Comparison of ENCODE assay signal across 14 cellular contexts in genomic region chr5:108634951-108635288, GRCh38.
DNase-seq lines count a peak whose midpoint lies in the region; ATAC-seq and TF ChIP-seq lines count a peak whose summit lies in the region.
"Had no signal": no experiment of that assay in that cellular context is flagged by ENCODE, and none has a peak within 500 bp of the region (broad histone marks: within the 10 kb centered on the region; RNA-seq: fewer than 3 reads in every experiment).

No MANE protein-coding gene starts in this region.

- ATAC-seq in GM19035 (IDR thresholded peaks at IDR 0.05; ENCODE audit: unreplicated experiment): peak; percentile 70
- ATAC-seq in HG02588 (IDR thresholded peaks at IDR 0.05; ENCODE audit: unreplicated experiment): peak; percentile 61
- peak; percentile 74 for ATAC-seq in HG03354 (IDR thresholded peaks at IDR 0.05; ENCODE audit: poor library complexity, severe bottlenecking, unreplicated experiment)
- ATAC-seq in effector memory CD8-positive, alpha-beta T cell (replicated peaks): no peak

- no peak for TF ChIP-seq CTCF in GM10266 (IDR thresholded peaks at IDR 0.05; ENCODE audit: control insufficient read depth, insufficient read depth, low read depth, missing control alignments)

- H3K4me1 Mint-ChIP-seq in effector memory CD8-positive, alpha-beta T cell (ENCODE audit: low read depth in 2 of 2): no peaks in the 10 kb centered on the region
- H3K4me1 Mint-ChIP-seq: brain had no signal

- no peak overlapping the region for H3K27ac Mint-ChIP-seq in effector memory CD8-positive, alpha-beta T cell
- H3K27ac Mint-ChIP-seq: activated T-helper 2 cell treated with anti-CD3 and anti-CD28 coated beads, Interferon-gamma antibody, Interleukin-2, Interleukin-4, amounts not matched to agents 10 μg/mL and 5 μg/mL and 100 μg/mL, durations not matched to agents 14 hours and 24 hours and 36 hours; brain had no signal

- DNase-seq in GM10266 (ENCODE audit: extremely low spot score): peak; percentile 28
- DNase-seq in AG20443 (ENCODE audit: low spot score): no peak
- DNase-seq in DMS79 treated with DMSO at 0.1 percent for 48 hours (lab: John Stamatoyannopoulos, UW): no peak
- no peak for DNase-seq in NCI-H2227 (lab: John Stamatoyannopoulos, UW; ENCODE audit: unreplicated experiment)
- DNase-seq in effector memory CD8-positive, alpha-beta T cell: no peak
- DNase-seq: ACHN, Kasumi-1, NCI-H69, posterior cingulate gyrus had no signal

- H3K9me3 Mint-ChIP-seq in effector memory CD8-positive, alpha-beta T cell: no peaks in the 10 kb centered on the region
- H3K9me3 Mint-ChIP-seq: activated T-helper 2 cell treated with anti-CD3 and anti-CD28 coated beads, Interferon-gamma antibody, Interleukin-2, Interleukin-4, amounts not matched to agents 10 μg/mL and 5 μg/mL and 100 μg/mL, durations not matched to agents 14 hours and 24 hours and 36 hours; brain had no signal

- H3K27me3 Mint-ChIP-seq in effector memory CD8-positive, alpha-beta T cell: peaks cover 6 to 11% of the 10 kb centered on the region in 2 donors
- H3K27me3 Mint-ChIP-seq: brain had no signal

- no peaks in the 10 kb centered on the region for H3K36me3 Mint-ChIP-seq in effector memory CD8-positive, alpha-beta T cell (ENCODE audit: insufficient read depth)
- H3K36me3 Mint-ChIP-seq: brain had no signal

- no peak overlapping the region for H3K4me3 Mint-ChIP-seq in effector memory CD8-positive, alpha-beta T cell
- H3K4me3 Mint-ChIP-seq: brain had no signal
